35 cellular contexts compared by ENCODE assay signal in genomic region chr14:96318836-96319235, GRCh38.
"Had no signal": no experiment of that assay in that cellular context is flagged by ENCODE, and none has a peak within 500 bp of the region (broad histone marks: within the 10 kb centered on the region; RNA-seq: fewer than 3 reads in every experiment).

No MANE protein-coding gene starts in this region.

- H3K27me3 Mint-ChIP-seq: activated CD4-positive, alpha-beta memory T cell treated with anti-CD3 and anti-CD28 coated beads for 36 hours; activated CD4-positive, alpha-beta T cell treated with anti-CD3 and anti-CD28 coated beads for 36 hours; activated CD4-positive, alpha-beta T cell treated with anti-CD3 and anti-CD28 coated beads, Interleukin-2, amount 10 ng/mL, durations not matched to agents 24 days and 14 days; activated naive CD4-positive, alpha-beta T cell treated with anti-CD3 and anti-CD28 coated beads, Interleukin-2, amount 10 ng/mL, durations not matched to agents 7 days and 5 days; activated naive CD8-positive, alpha-beta T cell treated with anti-CD3 and anti-CD28 coated beads, Interleukin-2, amount 10 ng/mL, durations not matched to agents 7 days and 5 days; activated T-cell treated with anti-CD3 and anti-CD28 coated beads, Interleukin-2, amount 50 U/mL, for 24 hours; brain; T-cell had no signal

- DNase-seq: activated CD4-positive, alpha-beta memory T cell treated with anti-CD3 and anti-CD28 coated beads for 36 hours; activated CD4-positive, alpha-beta T cell treated with anti-CD3 and anti-CD28 coated beads for 36 hours; activated CD4-positive, alpha-beta T cell treated with anti-CD3 and anti-CD28 coated beads, Interleukin-2, amount 10 ng/mL, durations not matched to agents 24 days and 14 days; activated CD4-positive, CD25-positive, alpha-beta regulatory T cell; activated CD4-positive, CD25-positive, alpha-beta regulatory T cell treated with anti-CD3 and anti-CD28 coated beads, Interleukin-2, amount 50 U/mL, for 72 hours; activated CD8-positive, alpha-beta memory T cell treated with anti-CD3 and anti-CD28 coated beads, Interleukin-2, amount 50 U/mL, for 48 hours; activated CD8-positive, alpha-beta T cell treated with anti-CD3 and anti-CD28 coated beads, Interleukin-2, amount 10 ng/mL, durations not matched to agents 7 days and 5 days; activated gamma-delta T cell; activated naive CD4-positive, alpha-beta T cell; activated naive CD4-positive, alpha-beta T cell treated with anti-CD3 and anti-CD28 coated beads, Interleukin-2, amount 10 ng/mL, durations not matched to agents 7 days and 5 days; activated naive CD8-positive, alpha-beta T cell treated with anti-CD3 and anti-CD28 coated beads, Interleukin-2, amount 10 ng/mL, durations not matched to agents 7 days and 5 days; activated T-cell treated with anti-CD3 and anti-CD28 coated beads for 4 hours; activated T-cell treated with anti-CD3 and anti-CD28 coated beads, Interleukin-2, amount 50 U/mL, for 24 hours; activated T-cell treated with anti-CD3 and anti-CD28 coated beads, Interleukin-2, amount 50 U/mL, for 72 hours; central memory CD4-positive, alpha-beta T cell; cerebellar nuclear complex; colonic mucosa; effector CD8-positive, alpha-beta T cell; esophagus squamous epithelium; foreskin fibroblast; heart left ventricle; T-cell; T1000; WERI-Rb-1 had no signal

- H3K4me3 ChIP-seq: ascending aorta, breast epithelium, cardiac muscle cell, colonic mucosa, esophagus squamous epithelium, heart left ventricle had no signal

- FAIRE-seq: endometrium, endothelial cell of umbilical vein, frontal cortex had no signal

- H3K9me3 ChIP-seq: ascending aorta, breast epithelium, colonic mucosa, esophagus squamous epithelium, heart left ventricle had no signal

- H3K4me1 Mint-ChIP-seq: activated naive CD8-positive, alpha-beta T cell treated with anti-CD3 and anti-CD28 coated beads, Interleukin-2, amount 10 ng/mL, durations not matched to agents 7 days and 5 days; brain; T-cell had no signal

- H3K4me1 ChIP-seq: ascending aorta, breast epithelium, colonic mucosa, esophagus squamous epithelium, heart left ventricle had no signal

- ATAC-seq: activated CD4-positive, alpha-beta T cell treated with anti-CD3 and anti-CD28 coated beads for 36 hours; activated CD8-positive, alpha-beta T cell treated with anti-CD3 and anti-CD28 coated beads, Interleukin-2, amount 10 ng/mL, durations not matched to agents 7 days and 5 days; activated naive CD4-positive, alpha-beta T cell treated with anti-CD3 and anti-CD28 coated beads, Interleukin-2, amount 50 U/mL, for 72 hours; activated T-cell treated with anti-CD3 and anti-CD28 coated beads, Interleukin-2, amount 50 U/mL, for 72 hours; heart left ventricle; T-cell had no signal

- H3K27me3 ChIP-seq: ascending aorta, breast epithelium, cardiac muscle cell, colonic mucosa, esophagus squamous epithelium, heart left ventricle had no signal

- H3K27ac Mint-ChIP-seq: activated CD4-positive, alpha-beta memory T cell treated with anti-CD3 and anti-CD28 coated beads for 36 hours; activated CD4-positive, alpha-beta T cell treated with anti-CD3 and anti-CD28 coated beads for 36 hours; activated CD4-positive, alpha-beta T cell treated with anti-CD3 and anti-CD28 coated beads, Interleukin-2, amount 10 ng/mL, durations not matched to agents 24 days and 14 days; activated CD8-positive, alpha-beta T cell treated with anti-CD3 and anti-CD28 coated beads, Interleukin-2, amount 10 ng/mL, durations not matched to agents 7 days and 5 days; activated naive CD4-positive, alpha-beta T cell treated with anti-CD3 and anti-CD28 coated beads, Interleukin-2, amount 10 ng/mL, durations not matched to agents 7 days and 5 days; activated naive CD4-positive, alpha-beta T cell treated with anti-CD3 and anti-CD28 coated beads, Interleukin-2, amount 50 U/mL, for 72 hours; activated naive CD8-positive, alpha-beta T cell treated with anti-CD3 and anti-CD28 coated beads, Interleukin-2, amount 10 ng/mL, durations not matched to agents 7 days and 5 days; activated T-cell treated with anti-CD3 and anti-CD28 coated beads, Interleukin-2, amount 50 U/mL, for 24 hours; activated T-cell treated with anti-CD3 and anti-CD28 coated beads, Interleukin-2, amount 50 U/mL, for 72 hours; brain; T-cell; T-helper 1 cell treated with Interleukin-12 subunit alpha and Interleukin-12 subunit beta and Interleukin-4 antibody, amounts not matched to agents 30 μg/mL and 1 μg/mL, for 36 hours; T-helper 2 cell treated with Interferon-gamma antibody and Interleukin-4, amounts not matched to agents 5 μg/mL and 100 μg/mL, for 36 hours had no signal

- H3K27ac ChIP-seq: ascending aorta, breast epithelium, cardiac muscle cell, colonic mucosa, epithelial cell of prostate, esophagus squamous epithelium, heart left ventricle, WERI-Rb-1 had no signal

- H3K4me3 Mint-ChIP-seq: activated CD4-positive, alpha-beta memory T cell treated with anti-CD3 and anti-CD28 coated beads for 36 hours; activated CD4-positive, alpha-beta T cell treated with anti-CD3 and anti-CD28 coated beads for 36 hours; activated CD4-positive, alpha-beta T cell treated with anti-CD3 and anti-CD28 coated beads, Interleukin-2, amount 10 ng/mL, durations not matched to agents 24 days and 14 days; activated CD8-positive, alpha-beta T cell treated with anti-CD3 and anti-CD28 coated beads, Interleukin-2, amount 10 ng/mL, durations not matched to agents 7 days and 5 days; activated naive CD4-positive, alpha-beta T cell treated with anti-CD3 and anti-CD28 coated beads, Interleukin-2, amount 10 ng/mL, durations not matched to agents 7 days and 5 days; activated naive CD8-positive, alpha-beta T cell treated with anti-CD3 and anti-CD28 coated beads, Interleukin-2, amount 10 ng/mL, durations not matched to agents 7 days and 5 days; activated T-cell treated with anti-CD3 and anti-CD28 coated beads, Interleukin-2, amount 50 U/mL, for 24 hours; activated T-cell treated with anti-CD3 and anti-CD28 coated beads, Interleukin-2, amount 50 U/mL, for 72 hours; brain; T-cell; T-helper 1 cell treated with Interleukin-12 subunit alpha and Interleukin-12 subunit beta and Interleukin-4 antibody, amounts not matched to agents 30 μg/mL and 1 μg/mL, for 36 hours; T-helper 2 cell treated with Interferon-gamma antibody and Interleukin-4, amounts not matched to agents 5 μg/mL and 100 μg/mL, for 36 hours had no signal

- H3K9me3 Mint-ChIP-seq: activated CD4-positive, alpha-beta memory T cell treated with anti-CD3 and anti-CD28 coated beads for 36 hours; activated CD4-positive, alpha-beta T cell treated with anti-CD3 and anti-CD28 coated beads, Interleukin-2, amount 10 ng/mL, durations not matched to agents 24 days and 14 days; activated naive CD4-positive, alpha-beta T cell treated with anti-CD3 and anti-CD28 coated beads, Interleukin-2, amount 10 ng/mL, durations not matched to agents 7 days and 5 days; activated naive CD4-positive, alpha-beta T cell treated with anti-CD3 and anti-CD28 coated beads, Interleukin-2, amount 50 U/mL, for 72 hours; activated naive CD8-positive, alpha-beta T cell treated with anti-CD3 and anti-CD28 coated beads, Interleukin-2, amount 10 ng/mL, durations not matched to agents 7 days and 5 days; activated T-cell treated with anti-CD3 and anti-CD28 coated beads, Interleukin-2, amount 50 U/mL, for 24 hours; activated T-cell treated with anti-CD3 and anti-CD28 coated beads, Interleukin-2, amount 50 U/mL, for 72 hours; brain; T-cell; T-helper 1 cell treated with Interleukin-12 subunit alpha and Interleukin-12 subunit beta and Interleukin-4 antibody, amounts not matched to agents 30 μg/mL and 1 μg/mL, for 36 hours; T-helper 2 cell treated with Interferon-gamma antibody and Interleukin-4, amounts not matched to agents 5 μg/mL and 100 μg/mL, for 36 hours had no signal

- H3K36me3 ChIP-seq: colonic mucosa had no signal
